15 cellular contexts compared by ENCODE assay signal in genomic region chr16:89730610-89731234, GRCh38. TPM values are rescaled to one million over a fixed set of nuclear protein-coding genes. Genes with fewer than 3 reads are reported as not detected.
DNase-seq lines count a peak whose midpoint lies in the region; ATAC-seq, FAIRE-seq and TF ChIP-seq lines count a peak whose summit lies in the region.
"Had no signal": no experiment of that assay in that cellular context is flagged by ENCODE, and none has a peak within 500 bp of the region (broad histone marks: within the 10 kb centered on the region; RNA-seq: fewer than 3 reads in every experiment).

No MANE protein-coding gene starts in this region.

- H3K27me3 ChIP-seq in Caco-2 (replicated peaks; ENCODE audit: control insufficient read depth, insufficient read depth, low read length) (no peaks in the 10 kb centered on the region), GM23338 (ENCODE audit: insufficient read depth) (peaks cover 4% of the 10 kb centered on the region; the same call in 1 of the 2 replicates), H1 (replicated peaks in 1 of 4; ENCODE audit: control insufficient read depth in 3 of 4, extremely low read depth in 1 of 4, insufficient read depth in 3 of 4, low read length in 3 of 4) (peaks cover 0 to 4% (median under 1%) of the 10 kb centered on the region in 4 experiments; a peak in 2 of 7 replicates)
- H3K27me3 ChIP-seq: MG63 had no signal

- H2BK120ac ChIP-seq in H1 (replicated peaks; ENCODE audit: low read depth, low read length), result no peak overlapping the region

- H3K36me3 Mint-ChIP-seq in Caco-2 (ENCODE audit: insufficient read depth, unreplicated experiment) (peaks cover 89% of the 10 kb centered on the region), GM23338 (ENCODE audit: low read depth) (peaks cover 63% of the 10 kb centered on the region), progenitor cell of endocrine pancreas (ENCODE audit: insufficient read depth) (peaks cover 26% of the 10 kb centered on the region), osteocyte (ENCODE audit: unreplicated experiment) (peaks cover 40% of the 10 kb centered on the region)
- H3K36me3 Mint-ChIP-seq in stimulated activated memory B cell treated with anti-CD40 and anti-IgM and Interleukin-4, amounts not matched to agents 10 μg/mL and 1 μg/mL and 100 μg/mL, for 72 hours, result peaks cover 55% of the 10 kb centered on the region

- TF ChIP-seq POLR2A in H1 (IDR thresholded peaks at IDR 0.05; ENCODE audit: control extremely low read depth in 1 of 2, low read depth in 2 of 2, low read length in 2 of 2), result no peak

- H3K79me1 ChIP-seq in H1 (ENCODE audit: low read depth, low read length), result no peaks in the 10 kb centered on the region

- H3F3A ChIP-seq in GM23338 (replicated peaks; ENCODE audit: low read depth), result peaks cover 12% of the 10 kb centered on the region; the same call in 1 of the 2 replicates

- H4K20me1 ChIP-seq in GM23338 (replicated peaks; ENCODE audit: insufficient read depth) (peaks cover 12% of the 10 kb centered on the region; the same call in 1 of the 2 replicates), H1 (replicated peaks in 1 of 2; ENCODE audit: control insufficient read depth in 1 of 2, insufficient read depth in 2 of 2, low read length in 2 of 2) (peaks cover 4 to 10% of the 10 kb centered on the region in 2 experiments)

- FAIRE-seq in H1 (lab: Jason Lieb, UNC), result no peak

- TF ChIP-seq CTCF in Caco-2 (IDR thresholded peaks at IDR 0.05; ENCODE audit: insufficient read depth in 1 of 2, low read depth in 1 of 2, low read length in 1 of 2, severe bottlenecking in 1 of 2, unreplicated experiment in 1 of 2), result no peak
- TF ChIP-seq CTCF in GM23338 (conservative IDR thresholded peaks at IDR 0.05; ENCODE audit: low read depth in 2 of 2), result no peak
- TF ChIP-seq CTCF in H1 (IDR thresholded peaks at IDR 0.05; ENCODE audit: control extremely low read depth in 1 of 3, insufficient read depth in 1 of 3, low read depth in 1 of 3, low read length in 3 of 3), result no peak
- TF ChIP-seq CTCF in progenitor cell of endocrine pancreas (IDR thresholded peaks at IDR 0.05; ENCODE audit: unreplicated experiment), result no peak
- TF ChIP-seq CTCF in osteocyte (IDR thresholded peaks at IDR 0.05), result no peak

- no peak overlapping the region for H3K56ac ChIP-seq in H1 (replicated peaks; ENCODE audit: insufficient read length, low read depth, low read length)

- H4K5ac ChIP-seq in H1 (ENCODE audit: insufficient read length, low read depth, low read length), result no peak overlapping the region

- TF ChIP-seq RAD21 in H1 (IDR thresholded peaks at IDR 0.05 in 1 of 2, conservative IDR thresholded peaks at IDR 0.05 in 1 of 2; ENCODE audit: low read depth in 2 of 2, low read length in 2 of 2), result no peak

- no peak overlapping the region for H2BK5ac ChIP-seq in H1 (ENCODE audit: low read depth, low read length)

- no peaks in the 10 kb centered on the region for H3K9me2 ChIP-seq in GM23338 (ENCODE audit: insufficient read depth)

- WGBS in H1 (ENCODE audit: extremely low coverage in 1 of 2, insufficient coverage in 1 of 2, insufficient read length in 1 of 2, insufficient replicate concordance in 2 of 2, low coverage in 1 of 2, low lambda C conversion rate in 2 of 2, missing lambda C conversion rate in 1 of 2), 2 experiments, result 90% methylated on average over 21 of the region's 22 CpGs; no CpG with 5 or more reads in 1 of the 2 experiments

- H2BK12ac ChIP-seq in H1 (ENCODE audit: low read depth, low read length), result 0 out of 2 replicates have a peak overlapping the region, but pooled peaks have one; percentile 27

- H3K79me2 ChIP-seq in GM23338 (replicated peaks; ENCODE audit: insufficient read depth), result no peaks in the 10 kb centered on the region
- no peaks in the 10 kb centered on the region for H3K79me2 ChIP-seq in H1 (ENCODE audit: control insufficient read depth in 1 of 2, insufficient read depth in 2 of 2, low read length in 2 of 2)

- no peak overlapping the region for H2BK15ac ChIP-seq in H1 (ENCODE audit: low read length)

- H3K9me3 Mint-ChIP-seq in Caco-2 (ENCODE audit: unreplicated experiment) (no peaks in the 10 kb centered on the region), GM23338 (no peaks in the 10 kb centered on the region; the same call in 2 of the 3 replicates), progenitor cell of endocrine pancreas (ENCODE audit: low read depth) (no peaks in the 10 kb centered on the region), osteocyte (ENCODE audit: unreplicated experiment) (no peaks in the 10 kb centered on the region)
- H3K9me3 Mint-ChIP-seq in stimulated activated memory B cell treated with anti-CD40 and anti-IgM and Interleukin-4, amounts not matched to agents 10 μg/mL and 1 μg/mL and 100 μg/mL, for 72 hours, result no peaks in the 10 kb centered on the region

- no peak overlapping the region for H2BK20ac ChIP-seq in H1 (ENCODE audit: low read length)

- peak overlapping the region; percentile 39 for H3K27ac Mint-ChIP-seq in Caco-2 (ENCODE audit: unreplicated experiment)
- no peak overlapping the region for H3K27ac Mint-ChIP-seq in GM23338
- H3K27ac Mint-ChIP-seq in progenitor cell of endocrine pancreas, result peak overlapping the region; percentile 49
- H3K27ac Mint-ChIP-seq in osteocyte (ENCODE audit: unreplicated experiment), result no peak overlapping the region
- H3K27ac Mint-ChIP-seq in stimulated activated memory B cell treated with anti-CD40 and anti-IgM and Interleukin-4, amounts not matched to agents 10 μg/mL and 1 μg/mL and 100 μg/mL, for 72 hours, result no peak overlapping the region

- H3K9me3 ChIP-seq in Caco-2 (no peaks in the 10 kb centered on the region), H1 (ENCODE audit: insufficient read depth in 2 of 2, low read depth in 1 of 2, low read length in 1 of 2) (no peaks in the 10 kb centered on the region)
- H3K9me3 ChIP-seq: MG63 had no signal

- DNase-seq in Caco-2, result no peak
- DNase-seq in GM23338 (ENCODE audit: low spot score), result no peak
- DNase-seq in H1 (ENCODE audit: low read depth in 1 of 2, low spot score in 2 of 2), result no peak
- DNase-seq in progenitor cell of endocrine pancreas (ENCODE audit: low spot score, unreplicated experiment), result no peak
- DNase-seq in osteocyte (ENCODE audit: extremely low spot score, unreplicated experiment), result no peak
- DNase-seq in NCI-H82 treated with DMSO at 0.1 percent for 48 hours (lab: John Stamatoyannopoulos, UW; ENCODE audit: unreplicated experiment), result no peak
- DNase-seq: Karpas-422, MG63, NCI-H1092, NCI-H510A treated with DMSO at 0.1 percent for 48 hours, NCI-H82, Right ventricle myocardium superior had no signal

- no peak overlapping the region for H3K4ac ChIP-seq in H1 (replicated peaks; ENCODE audit: insufficient read length, low read depth, low read length)

- H4K8ac ChIP-seq in H1 (ENCODE audit: extremely low read depth, insufficient read depth, low read length), result no peak overlapping the region

- H2AFZ ChIP-seq in GM23338 (no peak overlapping the region), H1 (ENCODE audit: low read length) (no peak overlapping the region)

- BruUV-seq in Caco-2 (replicated peaks; lab: Mats Ljungman, UMichigan), result no TSS peak

- H2AK5ac ChIP-seq in H1 (ENCODE audit: low read depth, low read length), result no peak overlapping the region

- peak overlapping the region; percentile 53 for H3K14ac ChIP-seq in H1 (ENCODE audit: insufficient read length)

- H3K4me1 Mint-ChIP-seq in Caco-2 (ENCODE audit: low read depth, unreplicated experiment), result no peaks in the 10 kb centered on the region
- H3K4me1 Mint-ChIP-seq in GM23338, result peaks cover 14% of the 10 kb centered on the region
- no peaks in the 10 kb centered on the region for H3K4me1 Mint-ChIP-seq in progenitor cell of endocrine pancreas (ENCODE audit: low read depth)
- no peaks in the 10 kb centered on the region for H3K4me1 Mint-ChIP-seq in osteocyte (ENCODE audit: unreplicated experiment)
- H3K4me1 Mint-ChIP-seq in stimulated activated memory B cell treated with anti-CD40 and anti-IgM and Interleukin-4, amounts not matched to agents 10 μg/mL and 1 μg/mL and 100 μg/mL, for 72 hours, result peaks cover 17% of the 10 kb centered on the region

- no peaks in the 10 kb centered on the region for H3K4me1 ChIP-seq in Caco-2
- no peaks in the 10 kb centered on the region for H3K4me1 ChIP-seq in GM23338 (ENCODE audit: insufficient read depth)
- peaks cover 0 to 6% (median 3%) of the 10 kb centered on the region in 4 experiments; a peak in 4 of 7 replicates for H3K4me1 ChIP-seq in H1 (replicated peaks in 1 of 4; ENCODE audit: control insufficient read depth in 3 of 4, insufficient read depth in 4 of 4, low read length in 3 of 4)

- TF ChIP-seq EP300 in H1 (IDR thresholded peaks at IDR 0.05; ENCODE audit: borderline replicate concordance in 1 of 2, low read depth in 2 of 2, low read length in 2 of 2), result no peak

- peak overlapping the region; percentile 32; the same call in 1 of the 2 replicates for H3K18ac ChIP-seq in H1 (ENCODE audit: extremely low read depth, low read length)

- H3K23ac ChIP-seq in H1 (ENCODE audit: insufficient read length), result no peak overlapping the region

- ATAC-seq in GM23338 (peak; percentile 8), HG03135 (IDR thresholded peaks at IDR 0.05; ENCODE audit: unreplicated experiment) (no peak)
- no peak for ATAC-seq in stimulated activated memory B cell treated with anti-CD40 and anti-IgM and Interleukin-4, amounts not matched to agents 10 μg/mL and 1 μg/mL and 100 μg/mL, for 72 hours
- ATAC-seq: SK-N-SH treated with all-trans-retinoic acid at 6 μM for 48 hours had no signal

- CTCF ChIA-PET in Caco-2 (lab: Charles Lee), result no interaction called here
- CTCF ChIA-PET in H1 (lab: Charles Lee; ENCODE audit: partially characterized antibody), result no interaction called here

- no peak overlapping the region for H4K91ac ChIP-seq in H1 (replicated peaks; ENCODE audit: insufficient read length, low read length)

- H3K23me2 ChIP-seq in H1 (ENCODE audit: low read depth, low read length), result no peaks in the 10 kb centered on the region

- H3K4me3 ChIP-seq in Caco-2 (ENCODE audit: low read depth, low read length) (no peak overlapping the region), GM23338 (no peak overlapping the region), H1 (ENCODE audit: extremely low read depth in 1 of 4, insufficient read depth in 2 of 4, low read depth in 3 of 4, low read length in 4 of 4) (no peak overlapping the region)
- H3K4me3 ChIP-seq: MG63 had no signal

- H3K36me3 ChIP-seq in Caco-2 (ENCODE audit: control insufficient read depth, insufficient read depth, low read length) (peaks cover 3% of the 10 kb centered on the region), GM23338 (ENCODE audit: insufficient read depth) (peaks cover 8% of the 10 kb centered on the region; the same call in 1 of the 2 replicates), H1 (ENCODE audit: control insufficient read depth in 2 of 4, insufficient read depth in 4 of 4, low read length in 3 of 4) (peaks cover 2 to 6% (median 4%) of the 10 kb centered on the region in 4 experiments; a peak in 6 of 8 replicates)

- H3K9ac ChIP-seq in H1 (replicated peaks in 1 of 4; ENCODE audit: extremely low read depth in 1 of 4, low read depth in 3 of 4, low read length in 3 of 4), result no peak overlapping the region

- H3K4me3 Mint-ChIP-seq in Caco-2 (ENCODE audit: unreplicated experiment) (no peak overlapping the region), GM23338 (no peak overlapping the region), progenitor cell of endocrine pancreas (ENCODE audit: low read depth) (no peak overlapping the region), osteocyte (ENCODE audit: unreplicated experiment) (no peak overlapping the region)
- no peak overlapping the region for H3K4me3 Mint-ChIP-seq in stimulated activated memory B cell treated with anti-CD40 and anti-IgM and Interleukin-4, amounts not matched to agents 10 μg/mL and 1 μg/mL and 100 μg/mL, for 72 hours

- intact Hi-C loops in Caco-2 (cut with micrococcal nuclease; ENCODE audit: unreplicated experiment), result no loop called here

- no peaks in the 10 kb centered on the region for H3K27me3 Mint-ChIP-seq in Caco-2 (ENCODE audit: insufficient read depth, unreplicated experiment)
- peaks cover 24% of the 10 kb centered on the region for H3K27me3 Mint-ChIP-seq in GM23338 (ENCODE audit: insufficient read depth, low read depth, poor library complexity)
- no peaks in the 10 kb centered on the region for H3K27me3 Mint-ChIP-seq in progenitor cell of endocrine pancreas
- H3K27me3 Mint-ChIP-seq in osteocyte (ENCODE audit: unreplicated experiment), result no peaks in the 10 kb centered on the region
- no peaks in the 10 kb centered on the region for H3K27me3 Mint-ChIP-seq in stimulated activated memory B cell treated with anti-CD40 and anti-IgM and Interleukin-4, amounts not matched to agents 10 μg/mL and 1 μg/mL and 100 μg/mL, for 72 hours

- POLR2A ChIA-PET in Caco-2 (lab: Charles Lee), result no interaction called here
- POLR2A ChIA-PET in H1 (lab: Charles Lee; ENCODE audit: partially characterized antibody), result interaction anchor here (0.8 to 16.1 kb wide), 4 partner anchors 11 to 20 kb away, joined by 5 to 193 read pairs (median 12); partner anchors contain the start of gene VPS9D1

- H3K4me2 ChIP-seq in GM23338 (no peak overlapping the region), H1 (ENCODE audit: insufficient read depth in 1 of 2, low read depth in 2 of 2, low read length in 2 of 2) (no peak overlapping the region)

- H3K27ac ChIP-seq in GM23338 (ENCODE audit: low read depth), result no peak overlapping the region
- no peak overlapping the region for H3K27ac ChIP-seq in H1 (ENCODE audit: low read depth, low read length)

RNA-seq across cellular contexts. Expression of gene ZNF276, which starts 9.4 kb away (rescaled TPM):
- 28.1 and 35.4 TPM in 2 replicates for total RNA-seq in Caco-2 (2022)
- 12.7 and 15.6 TPM in 2 replicates for total RNA-seq in GM23338 (2014; rRNA removed; shearing (Covaris generic))
- polyA plus RNA-seq in GM23338 (2016; fragmentation: Nextera tagmentation; extraction: Ambion mirVana), result 3.4 and 4.3 TPM in 2 replicates
- total RNA-seq in H1 (2021; fragmentation: NEBNext Ultra II Directional; extraction: Animal tissue kit (Norgen Biotek cat#: 25700)), result 9.3 and 9.6 TPM in 2 replicates
- polyA plus RNA-seq in H1 (2011; rRNA removed), result 6.4 and 10.0 TPM in 2 replicates
- polyA plus RNA-seq in H1 (2011; cell fraction: cytosol; rRNA removed), result 8.0 TPM
- polyA plus RNA-seq in H1 (2011; cell fraction: nucleus; rRNA removed), result 32.3 TPM
- polyA plus RNA-seq in H1 (2012, experiment 1 of 2), result 7.8 to 13.8 TPM (median 13.0 TPM) in 4 replicates
- 3.1 TPM for polyA plus RNA-seq in H1 (2012, experiment 2 of 2)
- polyA plus RNA-seq in H1 (2013, experiment 1 of 2), result 3.9 TPM
- polyA plus RNA-seq in H1 (2013, experiment 2 of 2), result 3.3 TPM
- 4.4 and 6.2 TPM in 2 replicates for polyA minus RNA-seq in H1 (2011; rRNA and poly(A)+ RNA removed)
- 11.2 TPM for polyA minus RNA-seq in H1 (2011; cell fraction: cytosol; rRNA and poly(A)+ RNA removed)
- 11.4 TPM for polyA minus RNA-seq in H1 (2011; cell fraction: nucleus; rRNA and poly(A)+ RNA removed)
- total RNA-seq in progenitor cell of endocrine pancreas, result 22.5 and 25.0 TPM in 2 replicates
- total RNA-seq in osteocyte, result 21.3 and 23.0 TPM in 2 replicates

RNA-seq across cellular contexts. Expression of gene VPS9D1, which starts 10.0 kb away (rescaled TPM):
- total RNA-seq in Caco-2 (2022) (6.1 and 6.3 TPM in 2 replicates), progenitor cell of endocrine pancreas (17.4 and 17.9 TPM in 2 replicates), osteocyte (22.0 TPM in 2 replicates)
- 1.8 and 2.1 TPM in 2 replicates for total RNA-seq in GM23338 (2014; rRNA removed; shearing (Covaris generic))
- polyA plus RNA-seq in GM23338 (2016; fragmentation: Nextera tagmentation; extraction: Ambion mirVana) (2.0 and 2.2 TPM in 2 replicates), H1 (2011; rRNA removed) (2.9 and 6.0 TPM in 2 replicates)
- total RNA-seq in H1 (2021; fragmentation: NEBNext Ultra II Directional; extraction: Animal tissue kit (Norgen Biotek cat#: 25700)), result 5.4 and 5.8 TPM in 2 replicates
- polyA plus RNA-seq in H1 (2011; cell fraction: cytosol; rRNA removed), result 4.7 TPM
- polyA plus RNA-seq in H1 (2011; cell fraction: nucleus; rRNA removed), result 26.8 TPM
- 3.1 to 5.6 TPM (median 5.0 TPM) in 4 replicates for polyA plus RNA-seq in H1 (2012, experiment 1 of 2)
- polyA plus RNA-seq in H1 (2012, experiment 2 of 2), result 3.6 TPM
- 2.7 TPM for polyA plus RNA-seq in H1 (2013, experiment 1 of 2)
- 2.2 TPM for polyA plus RNA-seq in H1 (2013, experiment 2 of 2)
- 1.1 and 1.4 TPM in 2 replicates for polyA minus RNA-seq in H1 (2011; rRNA and poly(A)+ RNA removed)
- 1.8 TPM for polyA minus RNA-seq in H1 (2011; cell fraction: cytosol; rRNA and poly(A)+ RNA removed)
- polyA minus RNA-seq in H1 (2011; cell fraction: nucleus; rRNA and poly(A)+ RNA removed), result 4.0 TPM

RNA-seq across cellular contexts. Expression of gene SPATA2L, which starts 29.2 kb away (rescaled TPM):
- total RNA-seq in Caco-2 (2022) (16.4 and 18.5 TPM in 2 replicates), progenitor cell of endocrine pancreas (14.0 and 15.5 TPM in 2 replicates), osteocyte (9.5 and 12.3 TPM in 2 replicates)
- 23.4 and 26.2 TPM in 2 replicates for total RNA-seq in GM23338 (2014; rRNA removed; shearing (Covaris generic))
- polyA plus RNA-seq in GM23338 (2016; fragmentation: Nextera tagmentation; extraction: Ambion mirVana) (6.9 and 11.1 TPM in 2 replicates), H1 (2011; rRNA removed) (9.3 and 17.7 TPM in 2 replicates)
- 12.5 and 12.7 TPM in 2 replicates for total RNA-seq in H1 (2021; fragmentation: NEBNext Ultra II Directional; extraction: Animal tissue kit (Norgen Biotek cat#: 25700))
- polyA plus RNA-seq in H1 (2011; cell fraction: cytosol; rRNA removed), result 13.4 TPM
- 16.3 TPM for polyA plus RNA-seq in H1 (2011; cell fraction: nucleus; rRNA removed)
- polyA plus RNA-seq in H1 (2012, experiment 1 of 2), result 5.2 to 10.1 TPM (median 9.8 TPM) in 4 replicates
- polyA plus RNA-seq in H1 (2012, experiment 2 of 2), result 10.5 TPM
- 5.4 TPM for polyA plus RNA-seq in H1 (2013, experiment 1 of 2)
- polyA plus RNA-seq in H1 (2013, experiment 2 of 2), result 4.9 TPM
- polyA minus RNA-seq in H1 (2011; rRNA and poly(A)+ RNA removed), result 3.4 and 3.5 TPM in 2 replicates
- 9.9 TPM for polyA minus RNA-seq in H1 (2011; cell fraction: cytosol; rRNA and poly(A)+ RNA removed)
- polyA minus RNA-seq in H1 (2011; cell fraction: nucleus; rRNA and poly(A)+ RNA removed), result 16.0 TPM

RNA-seq across cellular contexts. Expression of gene CDK10, which starts 44.2 kb away (rescaled TPM):
- total RNA-seq in Caco-2 (2022), result 135 and 140 TPM in 2 replicates
- total RNA-seq in GM23338 (2014; rRNA removed; shearing (Covaris generic)), result 53.2 and 64.6 TPM in 2 replicates
- 79.0 and 88.0 TPM in 2 replicates for polyA plus RNA-seq in GM23338 (2016; fragmentation: Nextera tagmentation; extraction: Ambion mirVana)
- 76.8 and 83.9 TPM in 2 replicates for total RNA-seq in H1 (2021; fragmentation: NEBNext Ultra II Directional; extraction: Animal tissue kit (Norgen Biotek cat#: 25700))
- polyA plus RNA-seq in H1 (2011; rRNA removed), result 49.5 and 87.5 TPM in 2 replicates
- 91.7 TPM for polyA plus RNA-seq in H1 (2011; cell fraction: cytosol; rRNA removed)
- polyA plus RNA-seq in H1 (2011; cell fraction: nucleus; rRNA removed), result 406 TPM
- 82.0 to 144 TPM (median 116 TPM) in 4 replicates for polyA plus RNA-seq in H1 (2012, experiment 1 of 2)
- polyA plus RNA-seq in H1 (2012, experiment 2 of 2), result 45.2 TPM
- 49.2 TPM for polyA plus RNA-seq in H1 (2013, experiment 1 of 2)
- polyA plus RNA-seq in H1 (2013, experiment 2 of 2), result 43.1 TPM
- 36.6 and 43.1 TPM in 2 replicates for polyA minus RNA-seq in H1 (2011; rRNA and poly(A)+ RNA removed)
- polyA minus RNA-seq in H1 (2011; cell fraction: cytosol; rRNA and poly(A)+ RNA removed), result 64.7 TPM
- 58.6 TPM for polyA minus RNA-seq in H1 (2011; cell fraction: nucleus; rRNA and poly(A)+ RNA removed)
- 183 and 192 TPM in 2 replicates for total RNA-seq in progenitor cell of endocrine pancreas
- total RNA-seq in osteocyte, result 67.2 and 91.5 TPM in 2 replicates

Comparison
In these comparisons a context has a peak if more than half of its experiments do, and no peak if none do; other contexts are left out.
1. H3K27ac Mint-ChIP-seq: peak in Caco-2 (single experiment) and progenitor cell of endocrine pancreas (single experiment); none in GM23338 (single experiment), osteocyte (single experiment) and stimulated activated memory B cell treated with anti-CD40 and anti-IgM and Interleukin-4, amounts not matched to agents 10 μg/mL and 1 μg/mL and 100 μg/mL, for 72 hours (single experiment).